ENCODE assay signal across 26 cellular contexts in genomic region chr10:63940277-63940972, GRCh38.
"Had no signal": no experiment of that assay in that cellular context is flagged by ENCODE, and none has a peak within 500 bp of the region (broad histone marks: within the 10 kb centered on the region; RNA-seq: fewer than 3 reads in every experiment).

No MANE protein-coding gene starts in this region.

- H3K27me3 ChIP-seq: pancreas, suprapubic skin, tibial artery, upper lobe of right lung had no signal

- ATAC-seq: natural killer cell; pancreas; right cardiac atrium; sciatic nerve; stimulated activated effector memory CD8-positive, alpha-beta T cell treated with anti-CD3 and anti-CD28 coated beads, Interleukin-12 subunit alpha, Interleukin-12 subunit beta, amount 100 ng/mL, for 72 hours; upper lobe of right lung had no signal

- DNase-seq: hypothalamus; islet precursor cell; left ventricle myocardium inferior; mesendoderm; naive B cell; natural killer cell; pancreas; posterior cingulate gyrus; retina; right cardiac atrium; stimulated activated CD4-positive, alpha-beta T cell treated with anti-CD3 and anti-CD28 coated beads, Interleukin-12 subunit alpha, Interleukin-12 subunit beta, amount 100 ng/mL, for 4 hours; stimulated activated CD4-positive, alpha-beta T cell treated with anti-CD3 and anti-CD28 coated beads, Interleukin-15, amount 100 ng/mL, for 24 hours; stimulated activated CD4-positive, alpha-beta T cell treated with anti-CD3 and anti-CD28 coated beads, Interleukin-4, amount 100 ng/mL, for 24 hours; stimulated activated naive CD4-positive, alpha-beta T cell; tibial artery; trophoblast cell; upper lobe of right lung had no signal

- H3K27ac ChIP-seq: left ventricle myocardium inferior, pancreas, prostate gland, skin epidermis, suprapubic skin, thoracic aorta, tibial artery, upper lobe of right lung had no signal

- H3K4me1 ChIP-seq: left ventricle myocardium inferior, pancreas, prostate gland, suprapubic skin, tibial artery, upper lobe of right lung had no signal

- H3K36me3 Mint-ChIP-seq: mesothelial cell of epicardium; naive B cell; natural killer cell; stimulated activated effector memory CD8-positive, alpha-beta T cell treated with anti-CD3 and anti-CD28 coated beads, Interleukin-12 subunit alpha, Interleukin-12 subunit beta, amount 100 ng/mL, for 72 hours had no signal

- H3K4me1 Mint-ChIP-seq: naive B cell; natural killer cell; stimulated activated effector memory CD8-positive, alpha-beta T cell treated with anti-CD3 and anti-CD28 coated beads, Interleukin-12 subunit alpha, Interleukin-12 subunit beta, amount 100 ng/mL, for 72 hours had no signal

- H3K4me3 ChIP-seq: left ventricle myocardium inferior, lung, pancreas, prostate gland, skin epidermis, suprapubic skin, thoracic aorta, tibial artery, upper lobe of right lung had no signal

- H3K4me3 Mint-ChIP-seq: mesothelial cell of epicardium; naive B cell; natural killer cell; stimulated activated effector memory CD8-positive, alpha-beta T cell treated with anti-CD3 and anti-CD28 coated beads, Interleukin-12 subunit alpha, Interleukin-12 subunit beta, amount 100 ng/mL, for 72 hours; stimulated activated naive CD8-positive, alpha-beta T cell treated with anti-CD3 and anti-CD28 coated beads, Interleukin-15, Interleukin-2, amounts not matched to agents 100 ng/mL and 50 ng/mL, for 24 hours had no signal

- H3K9me3 Mint-ChIP-seq: mesothelial cell of epicardium; natural killer cell; stimulated activated effector memory CD8-positive, alpha-beta T cell treated with anti-CD3 and anti-CD28 coated beads, Interleukin-12 subunit alpha, Interleukin-12 subunit beta, amount 100 ng/mL, for 72 hours; stimulated activated naive CD8-positive, alpha-beta T cell treated with anti-CD3 and anti-CD28 coated beads, Interleukin-15, Interleukin-2, amounts not matched to agents 100 ng/mL and 50 ng/mL, for 24 hours had no signal

- H3K36me3 ChIP-seq: left ventricle myocardium inferior, pancreas, prostate gland, suprapubic skin, thoracic aorta, tibial artery, upper lobe of right lung had no signal

- H3K9me3 ChIP-seq: pancreas, prostate gland, suprapubic skin, thoracic aorta, tibial artery, upper lobe of right lung had no signal

- H3K27ac Mint-ChIP-seq: mesothelial cell of epicardium; naive B cell; natural killer cell; stimulated activated effector memory CD8-positive, alpha-beta T cell treated with anti-CD3 and anti-CD28 coated beads, Interleukin-12 subunit alpha, Interleukin-12 subunit beta, amount 100 ng/mL, for 72 hours; stimulated activated naive CD8-positive, alpha-beta T cell treated with anti-CD3 and anti-CD28 coated beads, Interleukin-15, Interleukin-2, amounts not matched to agents 100 ng/mL and 50 ng/mL, for 24 hours had no signal
